Comparison of ENCODE assay signal across 18 cellular contexts in the genomic region with DNA sequence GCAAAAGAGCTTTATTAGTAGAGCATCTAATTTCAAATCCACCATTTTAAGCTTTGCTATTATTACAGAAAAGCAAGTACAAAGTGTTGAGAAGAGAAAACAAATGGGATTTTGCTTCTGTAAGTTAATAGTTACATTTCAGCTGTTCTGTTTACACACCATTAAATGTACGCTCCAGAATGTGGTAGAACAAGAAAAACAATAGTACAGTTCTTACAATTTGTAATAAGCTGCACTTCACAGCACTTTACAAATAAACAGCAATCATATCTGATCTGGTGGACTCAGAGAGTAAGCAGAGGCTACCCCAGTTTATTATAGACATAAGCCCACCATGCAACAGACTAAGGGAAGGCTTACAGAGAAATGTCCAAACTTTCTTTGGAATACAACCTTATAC.
"Had no signal": no experiment of that assay in that cellular context is flagged by ENCODE, and none has a peak within 500 bp of the region (broad histone marks: within the 10 kb centered on the region; RNA-seq: fewer than 3 reads in every experiment).

No MANE protein-coding gene starts in this region.

- H3K27me3 ChIP-seq: esophagus muscularis mucosa, gastrocnemius medialis, transverse colon had no signal

- H3K4me3 Mint-ChIP-seq: activated T-helper 17 cell treated with anti-CD3 and anti-CD28 coated beads, Interleukin-2, amount 50 U/mL, for 72 hours; brain; natural killer cell; stimulated activated naive B cell treated with anti-CD40 and anti-IgM and Interleukin-4, amounts not matched to agents 10 μg/mL and 1 μg/mL and 100 μg/mL, for 72 hours had no signal

- H3K4me1 ChIP-seq: gastrocnemius medialis, transverse colon had no signal

- H3K4me1 Mint-ChIP-seq: activated T-helper 17 cell treated with anti-CD3 and anti-CD28 coated beads, Interleukin-2, amount 50 U/mL, for 72 hours; stimulated activated naive B cell treated with anti-CD40 and anti-IgM and Interleukin-4, amounts not matched to agents 10 μg/mL and 1 μg/mL and 100 μg/mL, for 72 hours had no signal

- H3K27me3 Mint-ChIP-seq: activated T-helper 17 cell treated with anti-CD3 and anti-CD28 coated beads, Interleukin-2, amount 50 U/mL, for 72 hours had no signal

- ATAC-seq: activated naive CD4-positive, alpha-beta T cell treated with anti-CD3 and anti-CD28 coated beads, Interleukin-2, amount 50 U/mL, for 72 hours; activated T-helper 17 cell treated with anti-CD3 and anti-CD28 coated beads, Interleukin-2, amount 50 U/mL, for 72 hours; gastrocnemius medialis; natural killer cell; stimulated activated naive B cell treated with anti-CD40 and anti-IgM and Interleukin-4, amounts not matched to agents 10 μg/mL and 1 μg/mL and 100 μg/mL, for 72 hours had no signal

- H3K36me3 Mint-ChIP-seq: activated naive CD4-positive, alpha-beta T cell treated with anti-CD3 and anti-CD28 coated beads, Interleukin-2, amount 50 U/mL, for 72 hours; stimulated activated naive B cell treated with anti-CD40 and anti-IgM and Interleukin-4, amounts not matched to agents 10 μg/mL and 1 μg/mL and 100 μg/mL, for 72 hours had no signal

- H3K27ac ChIP-seq: esophagus muscularis mucosa, gastrocnemius medialis, transverse colon had no signal

- DNase-seq: activated CD4-positive, alpha-beta T cell treated with anti-CD3 and anti-CD28 coated beads for 1 hour; activated T-cell treated with anti-CD3 and anti-CD28 coated beads, Interleukin-2, amount 50 U/mL, for 1 hour; aorta; caudate nucleus; dermis blood vessel endothelial cell; effector CD8-positive, alpha-beta T cell; gastrocnemius medialis; hypothalamus; midbrain; natural killer cell; stimulated activated CD4-positive, alpha-beta T cell treated with anti-CD3 and anti-CD28 coated beads, Interleukin-2, amount 100 ng/mL, for 48 hours; stimulated activated CD8-positive, alpha-beta memory T cell treated with anti-CD3 and anti-CD28 coated beads, Interleukin-4, amount 100 ng/mL, for 48 hours; stimulated activated naive B cell treated with anti-CD40 and anti-IgM and Interleukin-4, amounts not matched to agents 10 μg/mL and 1 μg/mL and 100 μg/mL, for 72 hours; transverse colon had no signal

- H3K9me3 Mint-ChIP-seq: activated naive CD4-positive, alpha-beta T cell treated with anti-CD3 and anti-CD28 coated beads, Interleukin-2, amount 50 U/mL, for 72 hours; activated T-helper 17 cell treated with anti-CD3 and anti-CD28 coated beads, Interleukin-2, amount 50 U/mL, for 72 hours; natural killer cell had no signal

- H3K4me3 ChIP-seq: esophagus muscularis mucosa, gastrocnemius medialis, transverse colon had no signal

- H3K27ac Mint-ChIP-seq: activated naive CD4-positive, alpha-beta T cell treated with anti-CD3 and anti-CD28 coated beads, Interleukin-2, amount 50 U/mL, for 72 hours; activated T-helper 17 cell treated with anti-CD3 and anti-CD28 coated beads, Interleukin-2, amount 50 U/mL, for 72 hours; brain; natural killer cell; stimulated activated naive B cell treated with anti-CD40 and anti-IgM and Interleukin-4, amounts not matched to agents 10 μg/mL and 1 μg/mL and 100 μg/mL, for 72 hours had no signal
